ENCODE assay signal across 34 cellular contexts in the genomic region with DNA sequence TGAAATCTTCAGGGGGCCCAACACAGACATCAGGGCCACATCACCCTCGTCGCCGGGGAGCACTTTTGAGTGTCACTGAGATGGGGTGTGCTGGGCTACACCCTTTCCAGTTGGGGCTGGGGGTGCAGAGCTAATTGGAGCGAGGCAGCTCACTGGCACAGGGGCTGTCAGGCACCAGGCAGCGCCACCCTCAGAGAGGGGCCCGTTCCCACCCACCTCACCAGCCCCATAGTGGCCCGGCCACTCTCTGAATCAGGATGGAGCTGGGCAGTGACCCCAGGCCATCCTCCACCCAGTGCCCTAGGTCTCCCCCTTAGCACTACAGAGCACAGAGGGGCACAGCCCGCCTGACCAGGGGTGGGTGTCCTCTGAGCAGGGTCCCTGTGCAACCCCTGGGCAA.
"Had no signal": no experiment of that assay in that cellular context is flagged by ENCODE, and none has a peak within 500 bp of the region (broad histone marks: within the 10 kb centered on the region; RNA-seq: fewer than 3 reads in every experiment).

No MANE protein-coding gene starts in this region.

- H3K4me3 ChIP-seq: adrenal gland, ascending aorta, body of pancreas, breast epithelium, cardiac muscle cell had no signal

- DNase-seq: activated effector memory CD4-positive, alpha-beta T cell treated with anti-CD3 and anti-CD28 coated beads, Interleukin-2, amount 50 U/mL, for 16 hours; activated effector memory CD4-positive, alpha-beta T cell treated with Interleukin-2 at 50 U/mL for 16 hours; activated gamma-delta T cell; activated gamma-delta T cell treated with Interleukin-2 at 50 U/mL for 16 hours; activated naive CD4-positive, alpha-beta T cell; activated naive CD4-positive, alpha-beta T cell treated with anti-CD3 and anti-CD28 coated beads for 36 hours; activated naive CD4-positive, alpha-beta T cell treated with anti-CD3 and anti-CD28 coated beads, Interleukin-2, amount 10 ng/mL, durations not matched to agents 7 days and 5 days; activated naive CD4-positive, alpha-beta T cell treated with anti-CD3 and anti-CD28 coated beads, Interleukin-2, amount 50 U/mL, for 16 hours; activated naive CD4-positive, alpha-beta T cell treated with Interleukin-2 at 50 U/mL for 16 hours; activated naive CD8-positive, alpha-beta T cell treated with anti-CD3 and anti-CD28 coated beads for 36 hours; activated naive CD8-positive, alpha-beta T cell treated with anti-CD3 and anti-CD28 coated beads, Interleukin-2, amount 10 ng/mL, durations not matched to agents 7 days and 5 days; activated naive CD8-positive, alpha-beta T cell treated with anti-CD3 and anti-CD28 coated beads, Interleukin-2, amount 50 U/mL, for 24 hours; activated T-cell treated with anti-CD3 and anti-CD28 coated beads, Interleukin-2, amount 50 U/mL, for 24 hours; activated T-cell treated with anti-CD3 and anti-CD28 coated beads, Interleukin-2, amount 50 U/mL, for 4 hours; activated T-cell treated with anti-CD3 and anti-CD28 coated beads, Interleukin-2, amount 50 U/mL, for 48 hours; activated T-cell treated with anti-CD3 and anti-CD28 coated beads, Interleukin-2, amount 50 U/mL, for 72 hours; adrenal gland; amniotic stem cell; amygdala; anterior cingulate cortex; aorta; body of pancreas; brain microvascular endothelial cell; caudate nucleus; central memory CD4-positive, alpha-beta T cell; cerebellar nuclear complex had no signal

- H3K27me3 ChIP-seq: adrenal gland, ascending aorta, body of pancreas, brain microvascular endothelial cell, cardiac muscle cell had no signal

- H3K4me1 ChIP-seq: adrenal gland, ascending aorta, body of pancreas, breast epithelium had no signal

- FAIRE-seq: astrocyte, bronchial epithelial cell, colon had no signal

- ATAC-seq: activated naive CD4-positive, alpha-beta T cell treated with anti-CD3 and anti-CD28 coated beads, Interleukin-2, amount 50 U/mL, for 72 hours; activated naive CD8-positive, alpha-beta T cell treated with anti-CD3 and anti-CD28 coated beads, Interleukin-2, amount 50 U/mL, for 24 hours; activated T-cell treated with anti-CD3 and anti-CD28 coated beads, Interleukin-2, amount 50 U/mL, for 4 hours; activated T-cell treated with anti-CD3 and anti-CD28 coated beads, Interleukin-2, amount 50 U/mL, for 72 hours; activated T-helper 17 cell treated with anti-CD3 and anti-CD28 coated beads, Interleukin-2, amount 50 U/mL, for 72 hours; body of pancreas had no signal

- H3K36me3 ChIP-seq: adrenal gland, ascending aorta, brain microvascular endothelial cell, breast epithelium, cardiac muscle cell had no signal

- H3K9me3 ChIP-seq: adrenal gland, ascending aorta, body of pancreas, breast epithelium had no signal

- H3K27ac ChIP-seq: adrenal gland, ascending aorta, body of pancreas, brain microvascular endothelial cell, breast epithelium, cardiac muscle cell had no signal
